ENCODE assay signal across 8 cellular contexts in genomic region chr1:228734881-228735801, GRCh38. TPM values are rescaled to one million over a fixed set of nuclear protein-coding genes. Genes with fewer than 3 reads are reported as not detected.
A peak's percentile ranks its signal among the peaks of the same experiment; 100 is the strongest.
DNase-seq lines count a peak whose midpoint lies in the region; ATAC-seq and TF ChIP-seq lines count a peak whose summit lies in the region.

Gene RHOU (plus strand): TSS chr1:228735479. CDS start chr1:228735743, 264 bp downstream.

- no peaks in the 10 kb centered on the region for H3K9me3 ChIP-seq in Panc1 (ENCODE audit: control insufficient read depth, insufficient read depth, low read depth, low read length)

- peaks cover 14% of the 10 kb centered on the region for H3K27me3 Mint-ChIP-seq in nephron progenitor cell (ENCODE audit: low read depth, poor library complexity)
- H3K27me3 Mint-ChIP-seq in stimulated activated naive CD8-positive, alpha-beta T cell treated with anti-CD3 and anti-CD28 coated beads, Interleukin-15, amount 100 ng/mL, for 72 hours, result peaks cover 29% of the 10 kb centered on the region

- TF ChIP-seq CTCF in GM10248 (IDR thresholded peaks at IDR 0.05; ENCODE audit: control extremely low read depth, extremely low read depth, low read depth, missing control alignments) (peak; percentile 56), Panc1 (IDR thresholded peaks at IDR 0.05) (peak; percentile 96), foreskin fibroblast (IDR thresholded peaks at IDR 0.05; ENCODE audit: low read depth, low read length) (no peak), nephron progenitor cell (IDR thresholded peaks at IDR 0.05) (peak; percentile 50)

- H3K4me1 ChIP-seq in Panc1 (ENCODE audit: control insufficient read depth, insufficient read depth, low read length), result peaks cover 7% of the 10 kb centered on the region

- H3K4me3 ChIP-seq in Panc1 (ENCODE audit: low read depth in 2 of 2, low read length in 2 of 2) (peak within 1 kb of the TSS; percentile 62 to 63), foreskin fibroblast (ENCODE audit: low read depth in 1 of 2, low read length in 2 of 2) (peak within 1 kb of the TSS; percentile 60 to 67)

- H3K27ac Mint-ChIP-seq in nephron progenitor cell, result peak within 1 kb of the TSS; percentile 96
- H3K27ac Mint-ChIP-seq in stimulated activated naive CD8-positive, alpha-beta T cell treated with anti-CD3 and anti-CD28 coated beads, Interleukin-15, amount 100 ng/mL, for 72 hours, result peak within 1 kb of the TSS in 1 of 2 donors; percentile 26

- intact Hi-C loops in Panc1 (cut with micrococcal nuclease; ENCODE audit: unreplicated experiment), result loop anchor here (1.0 kb wide), 1 partner anchor 492 kb away; no protein-coding TSS in a partner anchor

- POLR2A ChIA-PET in GM10248 (lab: Yijun Ruan, JAX) (no interaction called here), Panc1 (lab: Charles Lee) (interaction anchor here (0.6 kb wide), 1 partner anchor 46 kb away, joined by 3 read pairs; no protein-coding TSS in a partner anchor)

- peak within 1 kb of the TSS; percentile 70 for H3K27ac ChIP-seq in Panc1 (ENCODE audit: low read length)

- no TSS peak for BruUV-seq in Panc1 (replicated peaks; lab: Mats Ljungman, UMichigan)

- no peaks in the 10 kb centered on the region for H3K27me3 ChIP-seq in Panc1 (ENCODE audit: control insufficient read depth, insufficient read depth, low read length)

- H3K4me3 Mint-ChIP-seq in nephron progenitor cell, result peak within 1 kb of the TSS; percentile 98
- peak within 1 kb of the TSS; percentile 81 for H3K4me3 Mint-ChIP-seq in stimulated activated naive CD8-positive, alpha-beta T cell treated with anti-CD3 and anti-CD28 coated beads, Interleukin-15, amount 100 ng/mL, for 72 hours

- CTCF ChIA-PET in GM10248 (lab: Yijun Ruan, JAX), result interaction anchor here (0.7 to 1.7 kb wide), 2 partner anchors 8 to 81 kb away, joined by 3 to 4 read pairs; no protein-coding TSS in a partner anchor
- CTCF ChIA-PET in Panc1 (lab: Charles Lee), result interaction anchor here (0.6 to 1.6 kb wide), 5 partner anchors 8 to 492 kb away, joined by 3 to 7 read pairs (median 5); no protein-coding TSS in a partner anchor

- no peaks in the 10 kb centered on the region; the same call in 1 of the 2 replicates for H3K36me3 ChIP-seq in Panc1 (ENCODE audit: control insufficient read depth, insufficient read depth, low read length)

- peaks cover 44% of the 10 kb centered on the region for H3K4me1 Mint-ChIP-seq in nephron progenitor cell
- peaks cover 15% of the 10 kb centered on the region for H3K4me1 Mint-ChIP-seq in stimulated activated naive CD8-positive, alpha-beta T cell treated with anti-CD3 and anti-CD28 coated beads, Interleukin-15, amount 100 ng/mL, for 72 hours

- ATAC-seq in HG03565 (IDR thresholded peaks at IDR 0.05; ENCODE audit: unreplicated experiment), result peak; percentile 32
- peak; percentile 95 for ATAC-seq in Panc1
- peak; percentile 88 for ATAC-seq in stimulated activated naive CD8-positive, alpha-beta T cell treated with anti-CD3 and anti-CD28 coated beads, Interleukin-15, amount 100 ng/mL, for 72 hours
- ATAC-seq in HG03439 (IDR thresholded peaks at IDR 0.05; ENCODE audit: unreplicated experiment), result no peak

- no peaks in the 10 kb centered on the region for H3K9me3 Mint-ChIP-seq in nephron progenitor cell
- no peaks in the 10 kb centered on the region for H3K9me3 Mint-ChIP-seq in stimulated activated naive CD8-positive, alpha-beta T cell treated with anti-CD3 and anti-CD28 coated beads, Interleukin-15, amount 100 ng/mL, for 72 hours

- in situ Hi-C loops in Panc1 (cut with HindIII; ENCODE audit: low pct_unique_long_range_greater_than_20kb, low sequenced_read_pairs), result no loop called here

- peaks cover 19% of the 10 kb centered on the region for H3K36me3 Mint-ChIP-seq in nephron progenitor cell (ENCODE audit: low read depth)

- DNase-seq in GM10248 (ENCODE audit: extremely low spot score) (peak; percentile 45), Panc1 (ENCODE audit: low read depth, low spot score) (no peak), foreskin fibroblast (peak; percentile 39 to 81), nephron progenitor cell (peak; percentile 84)
- peak; percentile 88 for DNase-seq in activated effector memory CD4-positive, alpha-beta T cell treated with anti-CD3 and anti-CD28 coated beads, Interleukin-2, amount 50 U/mL, for 16 hours
- DNase-seq in stimulated activated naive CD8-positive, alpha-beta T cell treated with anti-CD3 and anti-CD28 coated beads, Interleukin-15, amount 100 ng/mL, for 72 hours, result peak; percentile 58 to 62

RNA-seq across cellular contexts. Expression of gene RHOU, which starts in this region (rescaled TPM):
- total RNA-seq in Panc1 (2021; ENCODE audit: unreplicated experiment), result 9.2 TPM
- polyA plus RNA-seq in Panc1 (2012; ENCODE audit: insufficient read length), result 4.7 TPM
